29 cellular contexts compared by ENCODE assay signal in genomic region chr2:190271783-190272456, GRCh38.
"Had no signal": no experiment of that assay in that cellular context is flagged by ENCODE, and none has a peak within 500 bp of the region (broad histone marks: within the 10 kb centered on the region; RNA-seq: fewer than 3 reads in every experiment).

No MANE protein-coding gene starts in this region.

- ATAC-seq: activated CD8-positive, alpha-beta T cell treated with anti-CD3 and anti-CD28 coated beads for 36 hours; activated T-helper 17 cell treated with anti-CD3 and anti-CD28 coated beads, Interleukin-2, amount 50 U/mL, for 72 hours; body of pancreas; psoas muscle; right cardiac atrium; stimulated activated memory B cell treated with anti-CD40 and anti-IgM and Interleukin-4, amounts not matched to agents 10 μg/mL and 1 μg/mL and 100 μg/mL, for 72 hours had no signal

- H3K4me3 Mint-ChIP-seq: activated CD4-positive, alpha-beta T cell treated with anti-CD3 and anti-CD28 coated beads, Interleukin-2, amount 10 ng/mL, durations not matched to agents 24 days and 14 days; activated CD8-positive, alpha-beta T cell treated with anti-CD3 and anti-CD28 coated beads for 36 hours; activated naive CD8-positive, alpha-beta T cell treated with anti-CD3 and anti-CD28 coated beads for 36 hours; activated T-helper 17 cell treated with anti-CD3 and anti-CD28 coated beads, Interleukin-2, amount 50 U/mL, for 72 hours; neural crest cell; stimulated activated memory B cell treated with anti-CD40 and anti-IgM and Interleukin-4, amounts not matched to agents 10 μg/mL and 1 μg/mL and 100 μg/mL, for 72 hours; type B pancreatic cell had no signal

- H3K27me3 ChIP-seq: body of pancreas, dorsolateral prefrontal cortex, ovary, testis had no signal

- H3K27ac ChIP-seq: body of pancreas, dorsolateral prefrontal cortex, epithelial cell of prostate, left ventricle myocardium inferior, ovary, psoas muscle, skin epidermis, testis had no signal

- H3K4me1 ChIP-seq: body of pancreas, left ventricle myocardium inferior, psoas muscle, testis had no signal

- FAIRE-seq: colon, kidney, TTC549 had no signal

- H3K9me3 Mint-ChIP-seq: activated CD4-positive, alpha-beta T cell treated with anti-CD3 and anti-CD28 coated beads, Interleukin-2, amount 10 ng/mL, durations not matched to agents 24 days and 14 days; activated CD8-positive, alpha-beta T cell treated with anti-CD3 and anti-CD28 coated beads for 36 hours; activated naive CD8-positive, alpha-beta T cell treated with anti-CD3 and anti-CD28 coated beads for 36 hours; activated T-helper 17 cell treated with anti-CD3 and anti-CD28 coated beads, Interleukin-2, amount 50 U/mL, for 72 hours; type B pancreatic cell had no signal

- H3K4me3 ChIP-seq: body of pancreas, dorsolateral prefrontal cortex, left ventricle myocardium inferior, ovary, psoas muscle, skin epidermis, testis had no signal

- H3K4me1 Mint-ChIP-seq: activated CD4-positive, alpha-beta T cell treated with anti-CD3 and anti-CD28 coated beads, Interleukin-2, amount 10 ng/mL, durations not matched to agents 24 days and 14 days; activated T-helper 17 cell treated with anti-CD3 and anti-CD28 coated beads, Interleukin-2, amount 50 U/mL, for 72 hours; stimulated activated memory B cell treated with anti-CD40 and anti-IgM and Interleukin-4, amounts not matched to agents 10 μg/mL and 1 μg/mL and 100 μg/mL, for 72 hours had no signal

- H3K27me3 Mint-ChIP-seq: activated CD4-positive, alpha-beta T cell treated with anti-CD3 and anti-CD28 coated beads, Interleukin-2, amount 10 ng/mL, durations not matched to agents 24 days and 14 days; activated CD8-positive, alpha-beta T cell treated with anti-CD3 and anti-CD28 coated beads for 36 hours; activated naive CD8-positive, alpha-beta T cell treated with anti-CD3 and anti-CD28 coated beads for 36 hours; activated T-helper 17 cell treated with anti-CD3 and anti-CD28 coated beads, Interleukin-2, amount 50 U/mL, for 72 hours; stimulated activated memory B cell treated with anti-CD40 and anti-IgM and Interleukin-4, amounts not matched to agents 10 μg/mL and 1 μg/mL and 100 μg/mL, for 72 hours; type B pancreatic cell had no signal

- H3K36me3 ChIP-seq: ovary had no signal

- H3K27ac Mint-ChIP-seq: activated CD4-positive, alpha-beta T cell treated with anti-CD3 and anti-CD28 coated beads, Interleukin-2, amount 10 ng/mL, durations not matched to agents 24 days and 14 days; activated CD8-positive, alpha-beta T cell treated with anti-CD3 and anti-CD28 coated beads for 36 hours; activated naive CD8-positive, alpha-beta T cell treated with anti-CD3 and anti-CD28 coated beads for 36 hours; activated T-helper 17 cell treated with anti-CD3 and anti-CD28 coated beads, Interleukin-2, amount 50 U/mL, for 72 hours; stimulated activated memory B cell treated with anti-CD40 and anti-IgM and Interleukin-4, amounts not matched to agents 10 μg/mL and 1 μg/mL and 100 μg/mL, for 72 hours; type B pancreatic cell had no signal

- DNase-seq: activated CD4-positive, alpha-beta T cell treated with anti-CD3 and anti-CD28 coated beads, Interleukin-2, amount 10 ng/mL, durations not matched to agents 24 days and 14 days; activated CD8-positive, alpha-beta T cell treated with anti-CD3 and anti-CD28 coated beads for 36 hours; activated naive CD4-positive, alpha-beta T cell; activated naive CD8-positive, alpha-beta T cell treated with anti-CD3 and anti-CD28 coated beads for 36 hours; activated T-cell treated with anti-CD3 and anti-CD28 coated beads, Interleukin-2, amount 50 U/mL, for 1 hour; amygdala; body of pancreas; central memory CD4-positive, alpha-beta T cell; dorsolateral prefrontal cortex; foreskin melanocyte; glutamatergic neuron; kidney; left ventricle myocardium inferior; mammary epithelial cell; ovary; psoas muscle; right cardiac atrium; stimulated activated CD4-positive, alpha-beta T cell treated with anti-CD3 and anti-CD28 coated beads, Interleukin-4, amount 100 ng/mL, for 1 hour; SW 1271; T-helper 2 cell; testis had no signal
